In genomic region chr6:150712502-150713252, GRCh38 we compare ENCODE assay signal across 1 cellular context.
TF ChIP-seq lines count a peak whose summit lies in the region.

No MANE protein-coding gene starts in this region.

TF ChIP-seq in K562, 482 proteins besides CTCF, POLR2A, EP300 and RAD21:
- 0 out of 2 replicates have a peak, but pooled peaks have one; percentile 13 for TF ChIP-seq GABPA (tag; conservative IDR thresholded peaks at IDR 0.05; ENCODE audit: low read depth)
- 0 out of 2 replicates have a peak, but pooled peaks have one; percentile 9 for TF ChIP-seq ZNF175 (CRISPR knock-in tag; IDR thresholded peaks at IDR 0.05; ENCODE audit: low read depth)
- TF ChIP-seq CGGBP1 (CRISPR knock-in tag; IDR thresholded peaks at IDR 0.05): no peak
- TF ChIP-seq NFE2L1 (tag; IDR thresholded peaks at IDR 0.05; ENCODE audit: borderline replicate concordance, low read depth): no peak
- no peak for TF ChIP-seq ZFP36 (IDR thresholded peaks at IDR 0.05; ENCODE audit: low read depth, low read length, partially characterized antibody)
TF ChIP-seq in K562: peak in this region for 2.
